Comparison of ENCODE assay signal across 22 cellular contexts in genomic region chr13:109395014-109395413, GRCh38.
"Had no signal": no experiment of that assay in that cellular context is flagged by ENCODE, and none has a peak within 500 bp of the region (broad histone marks: within the 10 kb centered on the region; RNA-seq: fewer than 3 reads in every experiment).

No MANE protein-coding gene starts in this region.

- H3K27ac ChIP-seq: coronary artery, dorsolateral prefrontal cortex, esophagus muscularis mucosa, foreskin keratinocyte, gastroesophageal sphincter, heart left ventricle, hepatocyte, left ventricle myocardium inferior, lower lobe of right lung had no signal

- H3K4me2 ChIP-seq: hepatocyte had no signal

- H3K4me3 ChIP-seq: coronary artery, dorsolateral prefrontal cortex, esophagus muscularis mucosa, gastroesophageal sphincter, heart left ventricle, hepatocyte, left ventricle myocardium inferior, lower lobe of right lung, mucosa of descending colon had no signal

- H3K79me2 ChIP-seq: hepatocyte had no signal

- H3K36me3 ChIP-seq: esophagus muscularis mucosa, gastroesophageal sphincter, heart left ventricle, left ventricle myocardium inferior, lower lobe of right lung had no signal

- ATAC-seq: foreskin keratinocyte, gastroesophageal sphincter, heart left ventricle, left colon, lower lobe of right lung, mucosa of descending colon had no signal

- H2AFZ ChIP-seq: hepatocyte had no signal

- DNase-seq: dermis blood vessel endothelial cell; dorsolateral prefrontal cortex; effector CD4-positive, alpha-beta T cell; effector memory CD4-positive, alpha-beta T cell; foreskin keratinocyte; heart left ventricle; hypothalamus; immature natural killer cell; islet precursor cell; kidney; kidney glomerular epithelial cell; left colon; left ventricle myocardium inferior; lower lobe of right lung; mucosa of descending colon had no signal

- H3K27me3 ChIP-seq: dorsolateral prefrontal cortex, esophagus muscularis mucosa, foreskin keratinocyte, gastroesophageal sphincter, hepatocyte had no signal

- H3K4me1 ChIP-seq: esophagus muscularis mucosa, foreskin keratinocyte, gastroesophageal sphincter, lower lobe of right lung had no signal

- FAIRE-seq: colon, endothelial cell of umbilical vein, frontal cortex, kidney had no signal

- H3K9me3 ChIP-seq: esophagus muscularis mucosa, gastroesophageal sphincter, heart left ventricle, left ventricle myocardium inferior, lower lobe of right lung, mucosa of descending colon had no signal
